ENCODE assay signal across 8 cellular contexts in genomic region chr17:78129385-78130079, GRCh38.
DNase-seq lines count a peak whose midpoint lies in the region; ATAC-seq, FAIRE-seq and TF ChIP-seq lines count a peak whose summit lies in the region.

No MANE protein-coding gene starts in this region.

- TF ChIP-seq CTCF in GM06990 (IDR thresholded peaks at IDR 0.05; ENCODE audit: insufficient read depth, low read length, poor library complexity, severe bottlenecking) (no peak), parathyroid adenoma (IDR thresholded peaks at IDR 0.05) (no peak), D721Med (IDR thresholded peaks at IDR 0.05; ENCODE audit: insufficient read depth, missing control alignments) (no peak), GM10266 (IDR thresholded peaks at IDR 0.05; ENCODE audit: control insufficient read depth, insufficient read depth, low read depth, missing control alignments) (no peak)

- TF ChIP-seq POLR2A in Raji (IDR thresholded peaks at IDR 0.05; ENCODE audit: insufficient read depth, low read depth, low read length), result peak; percentile 73

- H3K27me3 ChIP-seq in GM06990 (replicated peaks; ENCODE audit: control insufficient read depth, insufficient read depth, low read length), result no peaks in the 10 kb centered on the region
- H3K27me3 ChIP-seq in duodenal mucosa (ENCODE audit: control insufficient read depth in 1 of 2, insufficient read depth in 2 of 2, low read length in 2 of 2), result no peaks in the 10 kb centered on the region
- H3K27me3 ChIP-seq in parathyroid adenoma (ENCODE audit: control insufficient read depth, insufficient read depth, low read length), result no peaks in the 10 kb centered on the region

- no peak overlapping the region for H3K4me2 ChIP-seq in parathyroid adenoma (ENCODE audit: low read length)

- H3K36me3 ChIP-seq in GM06990 (ENCODE audit: control insufficient read depth, insufficient read depth, low read length), result peaks cover 22% of the 10 kb centered on the region
- no peaks in the 10 kb centered on the region for H3K36me3 ChIP-seq in duodenal mucosa (ENCODE audit: control insufficient read depth in 1 of 2, insufficient read depth in 2 of 2, low read length in 2 of 2)
- H3K36me3 ChIP-seq in parathyroid adenoma (ENCODE audit: control insufficient read depth, insufficient read depth, low read length), result no peaks in the 10 kb centered on the region

- DNase-seq in GM06990 (ENCODE audit: extremely low read depth, insufficient read length) (peak; percentile 37), D721Med (ENCODE audit: insufficient read length, low spot score) (no peak), GM10266 (ENCODE audit: extremely low spot score) (no peak), NCI-H526 (lab: John Stamatoyannopoulos, UW) (no peak)

- H3K9me3 ChIP-seq in duodenal mucosa (ENCODE audit: control insufficient read depth in 1 of 2, low read length in 2 of 2) (no peaks in the 10 kb centered on the region), parathyroid adenoma (ENCODE audit: control insufficient read depth, low read length) (no peaks in the 10 kb centered on the region)

- peak overlapping the region; percentile 72 for H3K4me3 ChIP-seq in GM06990 (replicated peaks; ENCODE audit: low read depth, low read length)
- H3K4me3 ChIP-seq in duodenal mucosa (ENCODE audit: low read depth in 1 of 2, low read length in 2 of 2), result peak overlapping the region; percentile 65 to 79
- peak overlapping the region; percentile 74 for H3K4me3 ChIP-seq in parathyroid adenoma (ENCODE audit: low read depth, low read length)

- no peak for ATAC-seq in HG03175 (IDR thresholded peaks at IDR 0.05; ENCODE audit: unreplicated experiment)

- no peak overlapping the region for H3K27ac ChIP-seq in duodenal mucosa (ENCODE audit: low read depth, low read length)
- no peak overlapping the region for H3K27ac ChIP-seq in parathyroid adenoma

- H3K4me1 ChIP-seq in duodenal mucosa (ENCODE audit: control insufficient read depth in 1 of 2, insufficient read depth in 2 of 2, low read length in 2 of 2) (peaks cover 35 to 76% of the 10 kb centered on the region in 2 donors), parathyroid adenoma (peaks cover 4% of the 10 kb centered on the region)

- H3K9ac ChIP-seq in duodenal mucosa (ENCODE audit: low read depth in 1 of 2, low read length in 2 of 2) (no peak overlapping the region), parathyroid adenoma (no peak overlapping the region)

- FAIRE-seq in D721Med (lab: Jason Lieb, UNC), result no peak

- H3K79me2 ChIP-seq in parathyroid adenoma, result no peaks in the 10 kb centered on the region

- no peak overlapping the region for H2AFZ ChIP-seq in parathyroid adenoma
